In the genomic region with DNA sequence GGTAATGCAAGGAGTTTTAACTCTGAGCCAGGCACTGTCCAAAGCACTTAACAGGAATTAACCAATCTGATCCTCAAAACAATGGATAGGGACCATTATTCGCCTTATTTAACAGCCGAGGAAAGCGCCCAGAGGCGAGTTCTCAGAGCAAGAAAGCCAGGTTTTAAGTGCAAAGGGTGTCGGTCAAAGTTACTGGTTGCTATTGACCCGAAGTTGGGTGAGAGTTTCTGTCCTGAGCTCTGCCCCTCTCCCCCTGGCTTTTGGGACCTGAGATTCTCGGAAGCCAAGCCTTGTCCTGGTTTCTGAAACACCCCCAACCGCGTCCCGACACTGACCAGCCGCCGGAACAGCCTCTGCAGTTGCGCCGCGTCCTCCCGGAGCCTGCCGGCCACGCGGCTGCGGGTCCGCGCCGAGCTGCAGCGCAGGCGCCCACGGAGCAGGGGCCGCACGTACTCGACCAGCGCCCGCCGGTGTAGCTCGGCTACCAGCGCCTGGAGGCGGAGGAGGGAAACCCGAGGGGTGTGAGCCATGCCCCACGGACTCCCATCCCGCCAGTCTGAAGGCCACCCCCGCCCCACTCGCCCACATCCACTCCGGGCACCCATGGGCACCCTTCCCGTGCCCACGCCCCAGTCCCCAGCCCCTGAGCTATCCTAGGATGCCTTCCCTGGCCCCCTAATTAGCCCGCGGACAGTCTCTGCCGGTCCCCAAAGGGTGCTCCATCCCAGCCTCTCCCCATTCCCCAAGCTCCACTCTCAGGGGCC, we compare ENCODE assay signal across 2 cellular contexts.
TF ChIP-seq lines count a peak whose summit lies in the region.

No MANE protein-coding gene starts in this region.

TF ChIP-seq in IMR-90, 13 proteins besides CTCF, POLR2A, EP300 and RAD21:
- no peak for TF ChIP-seq FOS (IDR thresholded peaks at IDR 0.05; ENCODE audit: low read depth, low read length)
- TF ChIP-seq SMC3 (IDR thresholded peaks at IDR 0.05; ENCODE audit: low read depth, low read length): no peak
- no peak for TF ChIP-seq RCOR1 (IDR thresholded peaks at IDR 0.05; ENCODE audit: insufficient replicate concordance, low read length)
- no peak for TF ChIP-seq MAZ (IDR thresholded peaks at IDR 0.05; ENCODE audit: borderline replicate concordance, low read depth, low read length)
- TF ChIP-seq CHD1 (IDR thresholded peaks at IDR 0.05; ENCODE audit: low read depth, low read length): no peak
- TF ChIP-seq MAFK (IDR thresholded peaks at IDR 0.05; ENCODE audit: low read depth, low read length): no peak
- TF ChIP-seq MXI1 (IDR thresholded peaks at IDR 0.05; ENCODE audit: borderline replicate concordance, low read depth, low read length): no peak

TF ChIP-seq in neural cell, 6 proteins besides CTCF, POLR2A, EP300 and RAD21:
- no peak for TF ChIP-seq EZH2 (IDR thresholded peaks at IDR 0.05; ENCODE audit: borderline replicate concordance, insufficient read depth, low read length, poor library complexity, severe bottlenecking)
- TF ChIP-seq, protein P1, sequence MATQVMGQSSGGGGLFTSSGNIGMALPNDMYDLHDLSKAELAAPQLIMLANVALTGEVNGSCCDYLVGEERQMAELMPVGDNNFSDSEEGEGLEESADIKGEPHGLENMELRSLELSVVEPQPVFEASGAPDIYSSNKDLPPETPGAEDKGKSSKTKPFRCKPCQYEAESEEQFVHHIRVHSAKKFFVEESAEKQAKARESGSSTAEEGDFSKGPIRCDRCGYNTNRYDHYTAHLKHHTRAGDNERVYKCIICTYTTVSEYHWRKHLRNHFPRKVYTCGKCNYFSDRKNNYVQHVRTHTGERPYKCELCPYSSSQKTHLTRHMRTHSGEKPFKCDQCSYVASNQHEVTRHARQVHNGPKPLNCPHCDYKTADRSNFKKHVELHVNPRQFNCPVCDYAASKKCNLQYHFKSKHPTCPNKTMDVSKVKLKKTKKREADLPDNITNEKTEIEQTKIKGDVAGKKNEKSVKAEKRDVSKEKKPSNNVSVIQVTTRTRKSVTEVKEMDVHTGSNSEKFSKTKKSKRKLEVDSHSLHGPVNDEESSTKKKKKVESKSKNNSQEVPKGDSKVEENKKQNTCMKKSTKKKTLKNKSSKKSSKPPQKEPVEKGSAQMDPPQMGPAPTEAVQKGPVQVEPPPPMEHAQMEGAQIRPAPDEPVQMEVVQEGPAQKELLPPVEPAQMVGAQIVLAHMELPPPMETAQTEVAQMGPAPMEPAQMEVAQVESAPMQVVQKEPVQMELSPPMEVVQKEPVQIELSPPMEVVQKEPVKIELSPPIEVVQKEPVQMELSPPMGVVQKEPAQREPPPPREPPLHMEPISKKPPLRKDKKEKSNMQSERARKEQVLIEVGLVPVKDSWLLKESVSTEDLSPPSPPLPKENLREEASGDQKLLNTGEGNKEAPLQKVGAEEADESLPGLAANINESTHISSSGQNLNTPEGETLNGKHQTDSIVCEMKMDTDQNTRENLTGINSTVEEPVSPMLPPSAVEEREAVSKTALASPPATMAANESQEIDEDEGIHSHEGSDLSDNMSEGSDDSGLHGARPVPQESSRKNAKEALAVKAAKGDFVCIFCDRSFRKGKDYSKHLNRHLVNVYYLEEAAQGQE (IDR thresholded peaks at IDR 0.05; ENCODE audit: borderline replicate concordance): no peak
- TF ChIP-seq SMC3 (conservative IDR thresholded peaks at IDR 0.05; ENCODE audit: poor library complexity): no peak
- TF ChIP-seq TAF1 (IDR thresholded peaks at IDR 0.05; ENCODE audit: low read depth): no peak
- no peak for TF ChIP-seq POLR2AphosphoS5 (IDR thresholded peaks at IDR 0.05)
